In genomic region chr3:128589985-128590384, GRCh38 we compare ENCODE assay signal across 5 cellular contexts.
DNase-seq lines count a peak whose midpoint lies in the region; ATAC-seq, FAIRE-seq and TF ChIP-seq lines count a peak whose summit lies in the region.
"Not testable (repeated sequence)": the region's sequence is repeated elsewhere in the genome, so short reads cannot be mapped to it uniquely, and the experiment has no call there.

No MANE protein-coding gene starts in this region.

- H3K36me3 Mint-ChIP-seq in activated naive CD4-positive, alpha-beta T cell treated with anti-CD3 and anti-CD28 coated beads, Interleukin-2, amount 50 U/mL, for 24 hours; stimulated activated effector memory CD8-positive, alpha-beta T cell treated with anti-CD3 and anti-CD28 coated beads, Interleukin-12 subunit alpha, Interleukin-12 subunit beta, amount 100 ng/mL, for 72 hours: not testable (repeated sequence)

- not testable (repeated sequence) for TF ChIP-seq POLR2A in HepG2 (IDR thresholded peaks at IDR 0.05; ENCODE audit: insufficient read depth in 1 of 2, low read depth in 2 of 2, low read length in 2 of 2)

- H3K4me2 ChIP-seq in HepG2 (ENCODE audit: low read depth, low read length) = not testable (repeated sequence)

- CTCF ChIA-PET in HepG2 (lab: Yijun Ruan, JAX; ENCODE audit: low intra/inter-chr PET ratio, low total read pairs) = interaction anchor here (2.4 kb wide), 1 partner anchor 18 kb away, joined by 12 read pairs; no protein-coding TSS in a partner anchor

- TF ChIP-seq CTCF in HL-60 (IDR thresholded peaks at IDR 0.05; ENCODE audit: insufficient read depth, low read length); HepG2 (CRISPR knock-in tag; IDR thresholded peaks at IDR 0.05); neutrophil (IDR thresholded peaks at IDR 0.05): not testable (repeated sequence)

- peaks cover 19% of the 10 kb centered on the region for H3K4me1 ChIP-seq in HepG2 (ENCODE audit: insufficient read depth, low read length)
- peaks cover 54 to 56% of the 10 kb centered on the region in 2 experiments for H3K4me1 ChIP-seq in neutrophil (ENCODE audit: control insufficient read depth in 1 of 2, insufficient read depth in 1 of 2, low read depth in 1 of 2, low read length in 1 of 2)

- peak overlapping the region; percentile 21 for H3K27ac Mint-ChIP-seq in activated naive CD4-positive, alpha-beta T cell treated with anti-CD3 and anti-CD28 coated beads, Interleukin-2, amount 50 U/mL, for 24 hours
- peak overlapping the region; percentile 12 for H3K27ac Mint-ChIP-seq in stimulated activated effector memory CD8-positive, alpha-beta T cell treated with anti-CD3 and anti-CD28 coated beads, Interleukin-12 subunit alpha, Interleukin-12 subunit beta, amount 100 ng/mL, for 72 hours

- not testable (repeated sequence) for H3K4me3 Mint-ChIP-seq in activated naive CD4-positive, alpha-beta T cell treated with anti-CD3 and anti-CD28 coated beads, Interleukin-2, amount 50 U/mL, for 24 hours; stimulated activated effector memory CD8-positive, alpha-beta T cell treated with anti-CD3 and anti-CD28 coated beads, Interleukin-12 subunit alpha, Interleukin-12 subunit beta, amount 100 ng/mL, for 72 hours

- not testable (repeated sequence) for H3K9ac ChIP-seq in HepG2 (ENCODE audit: insufficient read depth, low read depth, low read length)

- H3K9me3 ChIP-seq in HepG2 (ENCODE audit: low read length); neutrophil: not testable (repeated sequence)

- H3K27ac ChIP-seq in HL-60 (replicated peaks) (peak overlapping the region; percentile 92), neutrophil (peak overlapping the region; percentile 90)
- H3K27ac ChIP-seq in HepG2 (ENCODE audit: extremely low read length, insufficient read depth, low read length) = not testable (repeated sequence)

- not testable (repeated sequence) for H3K36me3 ChIP-seq in HepG2 (replicated peaks in 1 of 2; ENCODE audit: control insufficient read depth in 1 of 2, insufficient read depth in 2 of 2, low read length in 2 of 2); neutrophil

- not testable (repeated sequence) for H3K27me3 Mint-ChIP-seq in activated naive CD4-positive, alpha-beta T cell treated with anti-CD3 and anti-CD28 coated beads, Interleukin-2, amount 50 U/mL, for 24 hours

- BruUV-seq in HepG2 (replicated peaks; lab: Mats Ljungman, UMichigan) = not testable (repeated sequence)

- not testable (repeated sequence) for H3K27me3 ChIP-seq in HL-60 (ENCODE audit: insufficient read depth, poor library complexity, severe bottlenecking); neutrophil
- H3K27me3 ChIP-seq in HepG2 (ENCODE audit: control insufficient read depth in 1 of 2, insufficient read depth in 2 of 2, low read length in 2 of 2) = peaks cover 0 to 11% of the 10 kb centered on the region in 2 experiments; a peak in 3 of 5 replicates

- not testable (repeated sequence) for H3K4me3 ChIP-seq in HL-60 (replicated peaks; ENCODE audit: insufficient read depth, low read length); HepG2 (replicated peaks in 1 of 3; ENCODE audit: insufficient read depth in 1 of 3, low read depth in 2 of 3, low read length in 3 of 3); neutrophil (ENCODE audit: low read depth in 1 of 2, low read length in 1 of 2)

- not testable (repeated sequence) for DNase-seq in HL-60 (ENCODE audit: low read depth in 1 of 2, low spot score in 1 of 2); HepG2 (ENCODE audit: low spot score); stimulated activated effector memory CD8-positive, alpha-beta T cell treated with anti-CD3 and anti-CD28 coated beads, Interleukin-12 subunit alpha, Interleukin-12 subunit beta, amount 100 ng/mL, for 72 hours (ENCODE audit: low spot score in 2 of 2)

- intact Hi-C loops in HepG2 (cut with micrococcal nuclease; ENCODE audit: unreplicated experiment) = loop anchor here (10.0 kb wide), 1 partner anchor 165 kb away; no protein-coding TSS in a partner anchor

- POLR2A ChIA-PET in HepG2 (lab: Yijun Ruan, JAX) = not testable (repeated sequence)

- peaks cover 25% of the 10 kb centered on the region for H3K4me1 Mint-ChIP-seq in activated naive CD4-positive, alpha-beta T cell treated with anti-CD3 and anti-CD28 coated beads, Interleukin-2, amount 50 U/mL, for 24 hours
- not testable (repeated sequence) for H3K4me1 Mint-ChIP-seq in stimulated activated effector memory CD8-positive, alpha-beta T cell treated with anti-CD3 and anti-CD28 coated beads, Interleukin-12 subunit alpha, Interleukin-12 subunit beta, amount 100 ng/mL, for 72 hours

- TF ChIP-seq EP300 in HepG2 (IDR thresholded peaks at IDR 0.05; ENCODE audit: low read depth in 2 of 2, low read length in 2 of 2); HepG2 (CRISPR knock-in tag; IDR thresholded peaks at IDR 0.05; ENCODE audit: borderline replicate concordance): not testable (repeated sequence)

- 91% methylated on average over 1 of the region's 1 CpG for WGBS in HepG2 (ENCODE audit: low lambda C conversion rate)

- not testable (repeated sequence) for H3K79me2 ChIP-seq in HepG2 (ENCODE audit: insufficient read depth, low read length)

- not testable (repeated sequence) for TF ChIP-seq RAD21 in HepG2 (CRISPR knock-in tag; IDR thresholded peaks at IDR 0.05)

- not testable (repeated sequence) for FAIRE-seq in HepG2 (lab: Jason Lieb, UNC)

- H3K9me3 Mint-ChIP-seq in activated naive CD4-positive, alpha-beta T cell treated with anti-CD3 and anti-CD28 coated beads, Interleukin-2, amount 50 U/mL, for 24 hours; stimulated activated effector memory CD8-positive, alpha-beta T cell treated with anti-CD3 and anti-CD28 coated beads, Interleukin-12 subunit alpha, Interleukin-12 subunit beta, amount 100 ng/mL, for 72 hours: not testable (repeated sequence)

- H2AFZ ChIP-seq in HepG2 (ENCODE audit: low read length) = not testable (repeated sequence)

- H4K20me1 ChIP-seq in HepG2 (ENCODE audit: insufficient read depth, low read length) = not testable (repeated sequence)

- not testable (repeated sequence) for ATAC-seq in HepG2; stimulated activated effector memory CD8-positive, alpha-beta T cell treated with anti-CD3 and anti-CD28 coated beads, Interleukin-12 subunit alpha, Interleukin-12 subunit beta, amount 100 ng/mL, for 72 hours

- in situ Hi-C loops in HepG2 (cut with HindIII; ENCODE audit: extremely low pct_ligation_motif_present, low pct_unique_long_range_greater_than_20kb) = not testable (repeated sequence)

TF ChIP-seq in HepG2, 621 proteins besides CTCF, POLR2A, EP300 and RAD21:
- 0 out of 2 replicates have a peak, but pooled peaks have one; percentile 50 for TF ChIP-seq ZNF7 (CRISPR knock-in tag; IDR thresholded peaks at IDR 0.05)
TF ChIP-seq in HepG2: peak in this region for 1; not testable (repeated sequence) for 620.
